ENCODE assay signal across 1 cellular context in the genomic region with DNA sequence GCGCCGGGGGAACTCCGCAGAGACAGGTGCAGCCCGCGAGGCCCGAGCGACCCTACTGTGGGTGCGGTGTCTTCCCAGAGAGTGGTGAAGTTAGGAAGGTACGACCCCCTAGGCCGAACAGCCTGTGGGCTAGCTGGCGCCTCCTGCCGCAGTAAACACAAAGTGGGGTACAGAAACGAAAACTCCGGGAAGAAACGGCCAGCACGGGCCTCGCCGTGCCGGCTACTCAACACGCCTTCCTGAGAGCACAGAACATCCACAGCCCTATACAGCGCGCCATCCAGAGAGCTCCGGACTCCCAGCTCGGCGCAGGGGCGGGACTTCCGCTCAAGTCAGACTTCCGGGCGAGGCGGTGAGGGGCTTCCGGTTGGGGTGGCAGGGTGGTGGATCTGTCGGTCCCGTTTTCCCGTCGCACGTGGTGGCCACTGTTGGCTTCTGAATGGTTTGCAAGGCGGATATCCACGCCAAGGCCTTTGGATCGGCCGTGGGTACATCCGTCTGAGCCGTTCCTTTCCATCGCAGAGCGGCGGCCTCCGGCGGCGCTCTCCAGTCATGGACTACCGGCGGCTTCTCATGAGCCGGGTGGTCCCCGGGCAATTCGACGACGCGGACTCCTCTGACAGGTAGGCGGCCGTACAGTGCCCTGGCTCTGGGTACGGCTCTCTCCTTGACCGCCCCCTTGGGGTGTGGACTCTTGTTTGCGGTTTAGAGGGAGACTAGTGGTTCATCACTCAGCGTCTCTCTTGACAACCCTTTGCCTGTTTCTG.
TF ChIP-seq lines count a peak whose summit lies in the region.

A gene (minus strand): TSS at position 292 of the 767 bp plus-strand sequence. CDS start 2,569 bp downstream, outside the sequence.
A gene (plus strand): TSS at position 358 of the 767 bp plus-strand sequence. CDS start 195 bp downstream, at position 553.

TF ChIP-seq in WTC11, 78 proteins besides CTCF, POLR2A, EP300 and RAD21 (continued from another document):
- TF ChIP-seq, protein P1, sequence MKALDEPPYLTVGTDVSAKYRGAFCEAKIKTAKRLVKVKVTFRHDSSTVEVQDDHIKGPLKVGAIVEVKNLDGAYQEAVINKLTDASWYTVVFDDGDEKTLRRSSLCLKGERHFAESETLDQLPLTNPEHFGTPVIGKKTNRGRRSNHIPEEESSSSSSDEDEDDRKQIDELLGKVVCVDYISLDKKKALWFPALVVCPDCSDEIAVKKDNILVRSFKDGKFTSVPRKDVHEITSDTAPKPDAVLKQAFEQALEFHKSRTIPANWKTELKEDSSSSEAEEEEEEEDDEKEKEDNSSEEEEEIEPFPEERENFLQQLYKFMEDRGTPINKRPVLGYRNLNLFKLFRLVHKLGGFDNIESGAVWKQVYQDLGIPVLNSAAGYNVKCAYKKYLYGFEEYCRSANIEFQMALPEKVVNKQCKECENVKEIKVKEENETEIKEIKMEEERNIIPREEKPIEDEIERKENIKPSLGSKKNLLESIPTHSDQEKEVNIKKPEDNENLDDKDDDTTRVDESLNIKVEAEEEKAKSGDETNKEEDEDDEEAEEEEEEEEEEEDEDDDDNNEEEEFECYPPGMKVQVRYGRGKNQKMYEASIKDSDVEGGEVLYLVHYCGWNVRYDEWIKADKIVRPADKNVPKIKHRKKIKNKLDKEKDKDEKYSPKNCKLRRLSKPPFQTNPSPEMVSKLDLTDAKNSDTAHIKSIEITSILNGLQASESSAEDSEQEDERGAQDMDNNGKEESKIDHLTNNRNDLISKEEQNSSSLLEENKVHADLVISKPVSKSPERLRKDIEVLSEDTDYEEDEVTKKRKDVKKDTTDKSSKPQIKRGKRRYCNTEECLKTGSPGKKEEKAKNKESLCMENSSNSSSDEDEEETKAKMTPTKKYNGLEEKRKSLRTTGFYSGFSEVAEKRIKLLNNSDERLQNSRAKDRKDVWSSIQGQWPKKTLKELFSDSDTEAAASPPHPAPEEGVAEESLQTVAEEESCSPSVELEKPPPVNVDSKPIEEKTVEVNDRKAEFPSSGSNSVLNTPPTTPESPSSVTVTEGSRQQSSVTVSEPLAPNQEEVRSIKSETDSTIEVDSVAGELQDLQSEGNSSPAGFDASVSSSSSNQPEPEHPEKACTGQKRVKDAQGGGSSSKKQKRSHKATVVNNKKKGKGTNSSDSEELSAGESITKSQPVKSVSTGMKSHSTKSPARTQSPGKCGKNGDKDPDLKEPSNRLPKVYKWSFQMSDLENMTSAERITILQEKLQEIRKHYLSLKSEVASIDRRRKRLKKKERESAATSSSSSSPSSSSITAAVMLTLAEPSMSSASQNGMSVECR (CRISPR knock-in tag; IDR thresholded peaks at IDR 0.05; ENCODE audit: borderline replicate concordance) = peak; percentile 47; the same call in 1 of the 2 replicates
- TF ChIP-seq, protein P2, sequence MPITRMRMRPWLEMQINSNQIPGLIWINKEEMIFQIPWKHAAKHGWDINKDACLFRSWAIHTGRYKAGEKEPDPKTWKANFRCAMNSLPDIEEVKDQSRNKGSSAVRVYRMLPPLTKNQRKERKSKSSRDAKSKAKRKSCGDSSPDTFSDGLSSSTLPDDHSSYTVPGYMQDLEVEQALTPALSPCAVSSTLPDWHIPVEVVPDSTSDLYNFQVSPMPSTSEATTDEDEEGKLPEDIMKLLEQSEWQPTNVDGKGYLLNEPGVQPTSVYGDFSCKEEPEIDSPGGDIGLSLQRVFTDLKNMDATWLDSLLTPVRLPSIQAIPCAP (CRISPR knock-in tag; IDR thresholded peaks at IDR 0.05) = no peak; the same call in 1 of the 2 replicates
- peak; percentile 75 for TF ChIP-seq FOXP1 (CRISPR knock-in tag; IDR thresholded peaks at IDR 0.05; ENCODE audit: borderline replicate concordance)
- TF ChIP-seq, protein P3, sequence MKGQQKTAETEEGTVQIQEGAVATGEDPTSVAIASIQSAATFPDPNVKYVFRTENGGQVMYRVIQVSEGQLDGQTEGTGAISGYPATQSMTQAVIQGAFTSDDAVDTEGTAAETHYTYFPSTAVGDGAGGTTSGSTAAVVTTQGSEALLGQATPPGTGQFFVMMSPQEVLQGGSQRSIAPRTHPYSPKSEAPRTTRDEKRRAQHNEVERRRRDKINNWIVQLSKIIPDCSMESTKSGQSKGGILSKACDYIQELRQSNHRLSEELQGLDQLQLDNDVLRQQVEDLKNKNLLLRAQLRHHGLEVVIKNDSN (CRISPR knock-in tag; IDR thresholded peaks at IDR 0.05) = peak; percentile 35; the same call in 1 of the 2 replicates
- TF ChIP-seq ESRRA (CRISPR knock-in tag; IDR thresholded peaks at IDR 0.05; ENCODE audit: borderline replicate concordance) = no peak
- TF ChIP-seq KAT7 (CRISPR knock-in tag; IDR thresholded peaks at IDR 0.05; ENCODE audit: borderline replicate concordance) = peak; percentile 85; the same call in 1 of the 2 replicates
